ENCODE assay signal across 22 cellular contexts in the genomic region with DNA sequence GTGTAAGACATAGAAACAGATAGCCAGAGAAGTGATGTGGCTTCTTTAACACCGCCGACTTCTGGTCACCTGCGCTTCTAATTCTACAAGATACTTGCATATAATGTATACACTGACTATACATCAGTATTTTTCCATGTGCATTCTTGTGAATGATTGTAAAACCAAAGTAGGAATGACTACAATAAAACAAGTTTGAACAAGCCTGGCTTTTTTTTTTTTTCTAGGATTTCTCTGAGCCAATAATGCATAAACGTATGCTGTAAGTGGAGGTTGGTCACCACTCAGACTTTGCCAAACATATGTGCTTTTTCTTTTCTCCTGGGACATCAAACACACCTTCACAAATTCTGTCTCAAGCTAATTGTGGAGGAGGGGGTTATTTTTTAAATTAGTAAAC.
"Had no signal": no experiment of that assay in that cellular context is flagged by ENCODE, and none has a peak within 500 bp of the region (broad histone marks: within the 10 kb centered on the region; RNA-seq: fewer than 3 reads in every experiment).

No MANE protein-coding gene starts in this region.

- H3K27me3 Mint-ChIP-seq: stimulated activated memory B cell treated with anti-CD40 and anti-IgM and Interleukin-4, amounts not matched to agents 10 μg/mL and 1 μg/mL and 100 μg/mL, for 72 hours; stimulated activated naive CD8-positive, alpha-beta T cell treated with anti-CD3 and anti-CD28 coated beads, Interleukin-15, Interleukin-2, amounts not matched to agents 100 ng/mL and 50 ng/mL, for 24 hours had no signal

- H3K4me1 Mint-ChIP-seq: naive thymus-derived CD4-positive, alpha-beta T cell; stimulated activated memory B cell treated with anti-CD40 and anti-IgM and Interleukin-4, amounts not matched to agents 10 μg/mL and 1 μg/mL and 100 μg/mL, for 72 hours had no signal

- H3K36me3 ChIP-seq: heart left ventricle, prostate gland, right lobe of liver, spleen, tibial artery, upper lobe of right lung, vagina had no signal

- H3K4me3 Mint-ChIP-seq: naive thymus-derived CD4-positive, alpha-beta T cell; nephron progenitor cell; stimulated activated memory B cell treated with anti-CD40 and anti-IgM and Interleukin-4, amounts not matched to agents 10 μg/mL and 1 μg/mL and 100 μg/mL, for 72 hours; stimulated activated naive CD8-positive, alpha-beta T cell treated with anti-CD3 and anti-CD28 coated beads, Interleukin-15, Interleukin-2, amounts not matched to agents 100 ng/mL and 50 ng/mL, for 24 hours had no signal

- H3K4me3 ChIP-seq: heart left ventricle, lung, prostate gland, right lobe of liver, spleen, tibial artery, upper lobe of right lung, vagina had no signal

- H3K27ac ChIP-seq: heart left ventricle, parathyroid adenoma, prostate gland, right lobe of liver, spleen, tibial artery, upper lobe of right lung, vagina had no signal

- H3K9ac ChIP-seq: parathyroid adenoma had no signal

- H3K36me3 Mint-ChIP-seq: naive thymus-derived CD4-positive, alpha-beta T cell; stimulated activated memory B cell treated with anti-CD40 and anti-IgM and Interleukin-4, amounts not matched to agents 10 μg/mL and 1 μg/mL and 100 μg/mL, for 72 hours had no signal

- DNase-seq: effector memory CD4-positive, alpha-beta T cell; foreskin melanocyte; heart left ventricle; hippocampal formation; left colon; left ventricle myocardium superior; naive thymus-derived CD4-positive, alpha-beta T cell; nephron progenitor cell; right lobe of liver; spleen; stimulated activated CD4-positive, alpha-beta T cell treated with anti-CD3 and anti-CD28 coated beads, Interleukin-15, amount 100 ng/mL, for 24 hours; stimulated activated CD4-positive, alpha-beta T cell treated with anti-CD3 and anti-CD28 coated beads, Interleukin-1b, Interleukin-23, amount 100 ng/mL, for 48 hours; stimulated activated CD4-positive, alpha-beta T cell treated with anti-CD3 and anti-CD28 coated beads, Interleukin-4, amount 100 ng/mL, for 24 hours; tibial artery; upper lobe of right lung had no signal

- H3K27me3 ChIP-seq: right lobe of liver, tibial artery, upper lobe of right lung, vagina had no signal

- H3K79me2 ChIP-seq: parathyroid adenoma had no signal

- FAIRE-seq: endometrium had no signal

- H3K9me3 Mint-ChIP-seq: nephron progenitor cell; stimulated activated memory B cell treated with anti-CD40 and anti-IgM and Interleukin-4, amounts not matched to agents 10 μg/mL and 1 μg/mL and 100 μg/mL, for 72 hours; stimulated activated naive CD8-positive, alpha-beta T cell treated with anti-CD3 and anti-CD28 coated beads, Interleukin-15, Interleukin-2, amounts not matched to agents 100 ng/mL and 50 ng/mL, for 24 hours had no signal

- H3K4me1 ChIP-seq: heart left ventricle, parathyroid adenoma, prostate gland, right lobe of liver, spleen, tibial artery, upper lobe of right lung, vagina had no signal

- H3K27ac Mint-ChIP-seq: naive thymus-derived CD4-positive, alpha-beta T cell; nephron progenitor cell; stimulated activated memory B cell treated with anti-CD40 and anti-IgM and Interleukin-4, amounts not matched to agents 10 μg/mL and 1 μg/mL and 100 μg/mL, for 72 hours; stimulated activated naive CD8-positive, alpha-beta T cell treated with anti-CD3 and anti-CD28 coated beads, Interleukin-15, Interleukin-2, amounts not matched to agents 100 ng/mL and 50 ng/mL, for 24 hours had no signal

- H3K9me3 ChIP-seq: heart left ventricle, prostate gland, right lobe of liver, spleen, tibial artery, upper lobe of right lung, vagina had no signal

- H2AFZ ChIP-seq: parathyroid adenoma had no signal
